Comparison of ENCODE assay signal across 22 cellular contexts in genomic region chr5:7320641-7321170, GRCh38.
"Had no signal": no experiment of that assay in that cellular context is flagged by ENCODE, and none has a peak within 500 bp of the region (broad histone marks: within the 10 kb centered on the region; RNA-seq: fewer than 3 reads in every experiment).

No MANE protein-coding gene starts in this region.

- H3K4me2 ChIP-seq: neural progenitor cell had no signal

- H3K9me3 Mint-ChIP-seq: activated naive CD4-positive, alpha-beta T cell treated with anti-CD3 and anti-CD28 coated beads, Interleukin-2, amount 50 U/mL, for 24 hours; activated T-helper 1 cell treated with anti-CD3 and anti-CD28 coated beads, Interleukin-12 subunit alpha, Interleukin-12 subunit beta, Interleukin-2, Interleukin-4 antibody, amounts not matched to agents 30 ng/mL and 10 ng/mL and 1 ng/mL, durations not matched to agents 14 hours and 24 hours and 36 hours; endodermal cell; neural progenitor cell; stimulated activated naive CD8-positive, alpha-beta T cell treated with anti-CD3 and anti-CD28 coated beads, Interleukin-15, amount 100 ng/mL, for 72 hours had no signal

- DNase-seq: activated CD4-positive, alpha-beta T cell treated with anti-CD3 and anti-CD28 coated beads, Interleukin-2, amount 50 U/mL, for 1 hour; activated CD4-positive, CD25-positive, alpha-beta regulatory T cell treated with anti-CD3 and anti-CD28 coated beads, Interleukin-2, amount 50 U/mL, for 72 hours; activated CD8-positive, alpha-beta T cell treated with anti-CD3 and anti-CD28 coated beads, Interleukin-2, amount 10 ng/mL, durations not matched to agents 7 days and 5 days; activated gamma-delta T cell; aorta; cortex of kidney; endodermal cell; esophagus squamous epithelium; foreskin keratinocyte; left colon; lower lobe of right lung; naive thymus-derived CD4-positive, alpha-beta T cell; retina; stimulated activated CD4-positive, alpha-beta T cell treated with anti-CD3 and anti-CD28 coated beads, Interleukin-4, amount 100 ng/mL, for 4 hours; stimulated activated naive CD8-positive, alpha-beta T cell treated with anti-CD3 and anti-CD28 coated beads, Interleukin-15, amount 100 ng/mL, for 72 hours; T-helper 1 cell; transverse colon; WERI-Rb-1 had no signal

- H3K36me3 Mint-ChIP-seq: activated naive CD4-positive, alpha-beta T cell treated with anti-CD3 and anti-CD28 coated beads, Interleukin-2, amount 50 U/mL, for 24 hours; naive thymus-derived CD4-positive, alpha-beta T cell; neural progenitor cell had no signal

- H3K4me3 Mint-ChIP-seq: activated CD8-positive, alpha-beta T cell treated with anti-CD3 and anti-CD28 coated beads, Interleukin-2, amount 10 ng/mL, durations not matched to agents 7 days and 5 days; activated naive CD4-positive, alpha-beta T cell treated with anti-CD3 and anti-CD28 coated beads, Interleukin-2, amount 50 U/mL, for 24 hours; activated T-helper 1 cell treated with anti-CD3 and anti-CD28 coated beads, Interleukin-12 subunit alpha, Interleukin-12 subunit beta, Interleukin-2, Interleukin-4 antibody, amounts not matched to agents 30 ng/mL and 10 ng/mL and 1 ng/mL, durations not matched to agents 14 hours and 24 hours and 36 hours; endodermal cell; naive thymus-derived CD4-positive, alpha-beta T cell; neural progenitor cell; stimulated activated naive CD8-positive, alpha-beta T cell treated with anti-CD3 and anti-CD28 coated beads, Interleukin-15, amount 100 ng/mL, for 72 hours had no signal

- ATAC-seq: activated CD8-positive, alpha-beta T cell treated with anti-CD3 and anti-CD28 coated beads, Interleukin-2, amount 10 ng/mL, durations not matched to agents 7 days and 5 days; left colon; naive thymus-derived CD4-positive, alpha-beta T cell; stimulated activated naive CD8-positive, alpha-beta T cell treated with anti-CD3 and anti-CD28 coated beads, Interleukin-15, amount 100 ng/mL, for 72 hours had no signal

- H3K9me3 ChIP-seq: esophagus squamous epithelium, lower lobe of right lung, transverse colon had no signal

- H3K27ac ChIP-seq: esophagus squamous epithelium, foreskin keratinocyte, lower lobe of right lung, neural progenitor cell, transverse colon, WERI-Rb-1 had no signal

- H3K4me1 ChIP-seq: esophagus squamous epithelium, foreskin keratinocyte, lower lobe of right lung, transverse colon had no signal

- H3K36me3 ChIP-seq: esophagus squamous epithelium, lower lobe of right lung, neural progenitor cell, transverse colon, WERI-Rb-1 had no signal

- H3K27me3 Mint-ChIP-seq: stimulated activated naive CD8-positive, alpha-beta T cell treated with anti-CD3 and anti-CD28 coated beads, Interleukin-15, amount 100 ng/mL, for 72 hours had no signal

- H3K27me3 ChIP-seq: esophagus squamous epithelium, foreskin keratinocyte, neural progenitor cell, transverse colon had no signal

- H3K4me3 ChIP-seq: esophagus squamous epithelium, lower lobe of right lung, neural progenitor cell, transverse colon had no signal

- H2AFZ ChIP-seq: neural progenitor cell had no signal

- H3K4me1 Mint-ChIP-seq: activated naive CD4-positive, alpha-beta T cell treated with anti-CD3 and anti-CD28 coated beads, Interleukin-2, amount 50 U/mL, for 24 hours; naive thymus-derived CD4-positive, alpha-beta T cell; stimulated activated naive CD8-positive, alpha-beta T cell treated with anti-CD3 and anti-CD28 coated beads, Interleukin-15, amount 100 ng/mL, for 72 hours had no signal

- H3K27ac Mint-ChIP-seq: activated CD8-positive, alpha-beta T cell treated with anti-CD3 and anti-CD28 coated beads, Interleukin-2, amount 10 ng/mL, durations not matched to agents 7 days and 5 days; activated naive CD4-positive, alpha-beta T cell treated with anti-CD3 and anti-CD28 coated beads, Interleukin-2, amount 50 U/mL, for 24 hours; activated T-helper 1 cell treated with anti-CD3 and anti-CD28 coated beads, Interleukin-12 subunit alpha, Interleukin-12 subunit beta, Interleukin-2, Interleukin-4 antibody, amounts not matched to agents 30 ng/mL and 10 ng/mL and 1 ng/mL, durations not matched to agents 14 hours and 24 hours and 36 hours; endodermal cell; naive thymus-derived CD4-positive, alpha-beta T cell; neural progenitor cell; progenitor cell of endocrine pancreas; stimulated activated naive CD8-positive, alpha-beta T cell treated with anti-CD3 and anti-CD28 coated beads, Interleukin-15, amount 100 ng/mL, for 72 hours had no signal
